Comparison of ENCODE assay signal across 1 cellular context in genomic region chr6:29847871-29848630, GRCh38.
TF ChIP-seq lines count a peak whose summit lies in the region.

No MANE protein-coding gene starts in this region.

TF ChIP-seq in HepG2, 621 proteins besides CTCF, POLR2A, EP300 and RAD21 (continued from another document):
- TF ChIP-seq ARID4A (CRISPR knock-in tag; IDR thresholded peaks at IDR 0.05; ENCODE audit: borderline replicate concordance): no peak
